Comparison of ENCODE assay signal across 1 cellular context in the genomic region with DNA sequence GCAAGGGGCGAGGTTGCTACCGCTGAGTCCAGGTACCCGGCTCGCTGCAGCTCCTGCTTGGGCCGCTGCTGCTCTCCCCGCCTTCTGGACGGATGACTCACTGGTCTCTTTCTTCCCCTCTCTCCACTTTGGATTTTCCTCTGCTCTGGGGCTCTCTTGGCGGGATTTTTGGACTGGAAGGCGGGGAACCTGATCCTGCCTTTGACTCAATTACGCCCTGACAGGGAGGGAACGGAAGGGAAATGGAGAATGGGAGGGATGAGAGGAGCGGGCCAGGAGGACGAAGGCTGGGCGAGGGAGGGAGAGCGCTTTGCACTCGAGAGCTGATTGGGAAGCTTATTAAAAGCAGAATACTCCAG.
TF ChIP-seq lines count a peak whose summit lies in the region.

A gene with protein sequence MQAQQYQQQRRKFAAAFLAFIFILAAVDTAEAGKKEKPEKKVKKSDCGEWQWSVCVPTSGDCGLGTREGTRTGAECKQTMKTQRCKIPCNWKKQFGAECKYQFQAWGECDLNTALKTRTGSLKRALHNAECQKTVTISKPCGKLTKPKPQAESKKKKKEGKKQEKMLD (minus strand): TSS at position 251 of the 359 bp plus-strand sequence. CDS start 88,760 bp downstream, outside the sequence.

TF ChIP-seq in H1, 55 proteins besides CTCF, POLR2A, EP300 and RAD21:
- TF ChIP-seq CBX8 (IDR thresholded peaks at IDR 0.05; ENCODE audit: borderline replicate concordance, low read depth, low read length) (no peak), CEBPB (IDR thresholded peaks at IDR 0.05; ENCODE audit: low read depth, low read length) (no peak), GTF2F1 (IDR thresholded peaks at IDR 0.05; ENCODE audit: borderline replicate concordance, low read depth, low read length) (no peak), SP4 (IDR thresholded peaks at IDR 0.05; ENCODE audit: low read length) (no peak), SRF (IDR thresholded peaks at IDR 0.05; ENCODE audit: low read depth, low read length) (no peak), JUN (IDR thresholded peaks at IDR 0.05; ENCODE audit: low read depth, low read length) (no peak), EGR1 (IDR thresholded peaks at IDR 0.05; ENCODE audit: borderline replicate concordance, low read depth, low read length) (no peak), ASH2L (IDR thresholded peaks at IDR 0.05; ENCODE audit: low read length) (peak; percentile 77), SIN3A (conservative IDR thresholded peaks at IDR 0.05 in 1 of 2, IDR thresholded peaks at IDR 0.05 in 1 of 2; ENCODE audit: low read depth in 1 of 2, low read length in 2 of 2) (no peak; a peak in 1 of 4 replicates), SUZ12 (IDR thresholded peaks at IDR 0.05; ENCODE audit: low read length) (no peak), SP2 (IDR thresholded peaks at IDR 0.05; ENCODE audit: low read length) (no peak), SIX5 (IDR thresholded peaks at IDR 0.05; ENCODE audit: low read depth, low read length) (no peak), CBX5 (IDR thresholded peaks at IDR 0.05; ENCODE audit: low read depth, low read length) (no peak), TCF12 (IDR thresholded peaks at IDR 0.05; ENCODE audit: low read depth, low read length) (no peak), BRCA1 (IDR thresholded peaks at IDR 0.05; ENCODE audit: low read depth, low read length) (no peak), CTBP2 (IDR thresholded peaks at IDR 0.05; ENCODE audit: borderline replicate concordance, insufficient read depth, insufficient read length, low read length) (peak; percentile 73), RXRA (IDR thresholded peaks at IDR 0.05; ENCODE audit: insufficient read depth, low read depth, low read length) (no peak), RNF2 (IDR thresholded peaks at IDR 0.05; ENCODE audit: borderline replicate concordance, low read depth, low read length, missing control alignments, poor library complexity, severe bottlenecking) (no peak), NRF1 (IDR thresholded peaks at IDR 0.05; ENCODE audit: low read depth, low read length) (no peak), BACH1 (IDR thresholded peaks at IDR 0.05; ENCODE audit: low read length) (no peak), HDAC2 (IDR thresholded peaks at IDR 0.05; ENCODE audit: borderline replicate concordance in 1 of 2, low read depth in 2 of 2, low read length in 2 of 2) (no peak), POU5F1 (IDR thresholded peaks at IDR 0.05; ENCODE audit: low read depth, low read length) (no peak), CHD2 (IDR thresholded peaks at IDR 0.05; ENCODE audit: low read length) (no peak), HDAC6 (IDR thresholded peaks at IDR 0.05; ENCODE audit: low read depth, low read length) (no peak), TEAD4 (IDR thresholded peaks at IDR 0.05; ENCODE audit: low read depth, low read length) (no peak), JUND (IDR thresholded peaks at IDR 0.05; ENCODE audit: low read length) (peak; percentile 90), MAFK (IDR thresholded peaks at IDR 0.05; ENCODE audit: low read depth, low read length) (no peak), PHF8 (conservative IDR thresholded peaks at IDR 0.05; ENCODE audit: low read depth, low read length) (no peak; the same call in 1 of the 2 replicates), RBBP5 (IDR thresholded peaks at IDR 0.05; ENCODE audit: borderline replicate concordance, low read depth, low read length) (no peak), YY1 (IDR thresholded peaks at IDR 0.05; ENCODE audit: low read depth, low read length) (no peak), KDM5A (IDR thresholded peaks at IDR 0.05; ENCODE audit: low read length) (no peak), FOSL1 (IDR thresholded peaks at IDR 0.05; ENCODE audit: insufficient read depth, low read depth, low read length) (no peak), KDM1A (IDR thresholded peaks at IDR 0.05; ENCODE audit: borderline replicate concordance, low read length) (no peak), GABPA (IDR thresholded peaks at IDR 0.05; ENCODE audit: borderline replicate concordance, insufficient read depth, low read length) (no peak), POLR2AphosphoS5 (IDR thresholded peaks at IDR 0.05; ENCODE audit: low read depth, low read length) (no peak), SIRT6 (IDR thresholded peaks at IDR 0.05; ENCODE audit: low read length) (no peak), CHD1 (IDR thresholded peaks at IDR 0.05; ENCODE audit: low read depth, low read length) (no peak), TAF1 (IDR thresholded peaks at IDR 0.05; ENCODE audit: low read depth, low read length) (no peak; the same call in 1 of the 2 replicates), KDM4A (IDR thresholded peaks at IDR 0.05; ENCODE audit: low read depth, low read length, severe bottlenecking) (peak; percentile 47), TAF7 (optimal IDR thresholded peaks at IDR 0.05; ENCODE audit: borderline replicate concordance, low read depth, low read length) (no peak), EZH2 (IDR thresholded peaks at IDR 0.05; ENCODE audit: low read depth, low read length, severe bottlenecking) (no peak), TBP (IDR thresholded peaks at IDR 0.05; ENCODE audit: low read depth, low read length) (peak; percentile 53), RFX5 (IDR thresholded peaks at IDR 0.05; ENCODE audit: borderline replicate concordance, low read depth, low read length) (no peak), NANOG (IDR thresholded peaks at IDR 0.05; ENCODE audit: insufficient read depth, low read depth, low read length, poor library complexity, severe bottlenecking) (no peak), BCL11A (IDR thresholded peaks at IDR 0.05; ENCODE audit: low read depth in 2 of 2, low read length in 2 of 2) (no peak), ZNF274 (IDR thresholded peaks at IDR 0.05; ENCODE audit: borderline replicate concordance, extremely low read depth, low read length) (no peak), CREB1 (IDR thresholded peaks at IDR 0.05) (no peak), SP1 (IDR thresholded peaks at IDR 0.05; ENCODE audit: low read depth, low read length) (no peak), SAP30 (IDR thresholded peaks at IDR 0.05; ENCODE audit: insufficient read depth, insufficient replicate concordance, low read length) (no peak)
- TF ChIP-seq, protein P1, sequence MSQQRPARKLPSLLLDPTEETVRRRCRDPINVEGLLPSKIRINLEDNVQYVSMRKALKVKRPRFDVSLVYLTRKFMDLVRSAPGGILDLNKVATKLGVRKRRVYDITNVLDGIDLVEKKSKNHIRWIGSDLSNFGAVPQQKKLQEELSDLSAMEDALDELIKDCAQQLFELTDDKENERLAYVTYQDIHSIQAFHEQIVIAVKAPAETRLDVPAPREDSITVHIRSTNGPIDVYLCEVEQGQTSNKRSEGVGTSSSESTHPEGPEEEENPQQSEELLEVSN (IDR thresholded peaks at IDR 0.05): peak; percentile 91
- TF ChIP-seq, protein P2, sequence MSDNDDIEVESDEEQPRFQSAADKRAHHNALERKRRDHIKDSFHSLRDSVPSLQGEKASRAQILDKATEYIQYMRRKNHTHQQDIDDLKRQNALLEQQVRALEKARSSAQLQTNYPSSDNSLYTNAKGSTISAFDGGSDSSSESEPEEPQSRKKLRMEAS (IDR thresholded peaks at IDR 0.05): peak; percentile 61
- TF ChIP-seq, protein P3, sequence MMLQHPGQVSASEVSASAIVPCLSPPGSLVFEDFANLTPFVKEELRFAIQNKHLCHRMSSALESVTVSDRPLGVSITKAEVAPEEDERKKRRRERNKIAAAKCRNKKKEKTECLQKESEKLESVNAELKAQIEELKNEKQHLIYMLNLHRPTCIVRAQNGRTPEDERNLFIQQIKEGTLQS (IDR thresholded peaks at IDR 0.05; ENCODE audit: insufficient read depth, low read depth, low read length): 0 out of 2 replicates have a peak, but pooled peaks have one; percentile 4
- TF ChIP-seq, protein P4, sequence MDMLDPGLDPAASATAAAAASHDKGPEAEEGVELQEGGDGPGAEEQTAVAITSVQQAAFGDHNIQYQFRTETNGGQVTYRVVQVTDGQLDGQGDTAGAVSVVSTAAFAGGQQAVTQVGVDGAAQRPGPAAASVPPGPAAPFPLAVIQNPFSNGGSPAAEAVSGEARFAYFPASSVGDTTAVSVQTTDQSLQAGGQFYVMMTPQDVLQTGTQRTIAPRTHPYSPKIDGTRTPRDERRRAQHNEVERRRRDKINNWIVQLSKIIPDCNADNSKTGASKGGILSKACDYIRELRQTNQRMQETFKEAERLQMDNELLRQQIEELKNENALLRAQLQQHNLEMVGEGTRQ (IDR thresholded peaks at IDR 0.05; ENCODE audit: low read length): no peak
- TF ChIP-seq, protein P5, sequence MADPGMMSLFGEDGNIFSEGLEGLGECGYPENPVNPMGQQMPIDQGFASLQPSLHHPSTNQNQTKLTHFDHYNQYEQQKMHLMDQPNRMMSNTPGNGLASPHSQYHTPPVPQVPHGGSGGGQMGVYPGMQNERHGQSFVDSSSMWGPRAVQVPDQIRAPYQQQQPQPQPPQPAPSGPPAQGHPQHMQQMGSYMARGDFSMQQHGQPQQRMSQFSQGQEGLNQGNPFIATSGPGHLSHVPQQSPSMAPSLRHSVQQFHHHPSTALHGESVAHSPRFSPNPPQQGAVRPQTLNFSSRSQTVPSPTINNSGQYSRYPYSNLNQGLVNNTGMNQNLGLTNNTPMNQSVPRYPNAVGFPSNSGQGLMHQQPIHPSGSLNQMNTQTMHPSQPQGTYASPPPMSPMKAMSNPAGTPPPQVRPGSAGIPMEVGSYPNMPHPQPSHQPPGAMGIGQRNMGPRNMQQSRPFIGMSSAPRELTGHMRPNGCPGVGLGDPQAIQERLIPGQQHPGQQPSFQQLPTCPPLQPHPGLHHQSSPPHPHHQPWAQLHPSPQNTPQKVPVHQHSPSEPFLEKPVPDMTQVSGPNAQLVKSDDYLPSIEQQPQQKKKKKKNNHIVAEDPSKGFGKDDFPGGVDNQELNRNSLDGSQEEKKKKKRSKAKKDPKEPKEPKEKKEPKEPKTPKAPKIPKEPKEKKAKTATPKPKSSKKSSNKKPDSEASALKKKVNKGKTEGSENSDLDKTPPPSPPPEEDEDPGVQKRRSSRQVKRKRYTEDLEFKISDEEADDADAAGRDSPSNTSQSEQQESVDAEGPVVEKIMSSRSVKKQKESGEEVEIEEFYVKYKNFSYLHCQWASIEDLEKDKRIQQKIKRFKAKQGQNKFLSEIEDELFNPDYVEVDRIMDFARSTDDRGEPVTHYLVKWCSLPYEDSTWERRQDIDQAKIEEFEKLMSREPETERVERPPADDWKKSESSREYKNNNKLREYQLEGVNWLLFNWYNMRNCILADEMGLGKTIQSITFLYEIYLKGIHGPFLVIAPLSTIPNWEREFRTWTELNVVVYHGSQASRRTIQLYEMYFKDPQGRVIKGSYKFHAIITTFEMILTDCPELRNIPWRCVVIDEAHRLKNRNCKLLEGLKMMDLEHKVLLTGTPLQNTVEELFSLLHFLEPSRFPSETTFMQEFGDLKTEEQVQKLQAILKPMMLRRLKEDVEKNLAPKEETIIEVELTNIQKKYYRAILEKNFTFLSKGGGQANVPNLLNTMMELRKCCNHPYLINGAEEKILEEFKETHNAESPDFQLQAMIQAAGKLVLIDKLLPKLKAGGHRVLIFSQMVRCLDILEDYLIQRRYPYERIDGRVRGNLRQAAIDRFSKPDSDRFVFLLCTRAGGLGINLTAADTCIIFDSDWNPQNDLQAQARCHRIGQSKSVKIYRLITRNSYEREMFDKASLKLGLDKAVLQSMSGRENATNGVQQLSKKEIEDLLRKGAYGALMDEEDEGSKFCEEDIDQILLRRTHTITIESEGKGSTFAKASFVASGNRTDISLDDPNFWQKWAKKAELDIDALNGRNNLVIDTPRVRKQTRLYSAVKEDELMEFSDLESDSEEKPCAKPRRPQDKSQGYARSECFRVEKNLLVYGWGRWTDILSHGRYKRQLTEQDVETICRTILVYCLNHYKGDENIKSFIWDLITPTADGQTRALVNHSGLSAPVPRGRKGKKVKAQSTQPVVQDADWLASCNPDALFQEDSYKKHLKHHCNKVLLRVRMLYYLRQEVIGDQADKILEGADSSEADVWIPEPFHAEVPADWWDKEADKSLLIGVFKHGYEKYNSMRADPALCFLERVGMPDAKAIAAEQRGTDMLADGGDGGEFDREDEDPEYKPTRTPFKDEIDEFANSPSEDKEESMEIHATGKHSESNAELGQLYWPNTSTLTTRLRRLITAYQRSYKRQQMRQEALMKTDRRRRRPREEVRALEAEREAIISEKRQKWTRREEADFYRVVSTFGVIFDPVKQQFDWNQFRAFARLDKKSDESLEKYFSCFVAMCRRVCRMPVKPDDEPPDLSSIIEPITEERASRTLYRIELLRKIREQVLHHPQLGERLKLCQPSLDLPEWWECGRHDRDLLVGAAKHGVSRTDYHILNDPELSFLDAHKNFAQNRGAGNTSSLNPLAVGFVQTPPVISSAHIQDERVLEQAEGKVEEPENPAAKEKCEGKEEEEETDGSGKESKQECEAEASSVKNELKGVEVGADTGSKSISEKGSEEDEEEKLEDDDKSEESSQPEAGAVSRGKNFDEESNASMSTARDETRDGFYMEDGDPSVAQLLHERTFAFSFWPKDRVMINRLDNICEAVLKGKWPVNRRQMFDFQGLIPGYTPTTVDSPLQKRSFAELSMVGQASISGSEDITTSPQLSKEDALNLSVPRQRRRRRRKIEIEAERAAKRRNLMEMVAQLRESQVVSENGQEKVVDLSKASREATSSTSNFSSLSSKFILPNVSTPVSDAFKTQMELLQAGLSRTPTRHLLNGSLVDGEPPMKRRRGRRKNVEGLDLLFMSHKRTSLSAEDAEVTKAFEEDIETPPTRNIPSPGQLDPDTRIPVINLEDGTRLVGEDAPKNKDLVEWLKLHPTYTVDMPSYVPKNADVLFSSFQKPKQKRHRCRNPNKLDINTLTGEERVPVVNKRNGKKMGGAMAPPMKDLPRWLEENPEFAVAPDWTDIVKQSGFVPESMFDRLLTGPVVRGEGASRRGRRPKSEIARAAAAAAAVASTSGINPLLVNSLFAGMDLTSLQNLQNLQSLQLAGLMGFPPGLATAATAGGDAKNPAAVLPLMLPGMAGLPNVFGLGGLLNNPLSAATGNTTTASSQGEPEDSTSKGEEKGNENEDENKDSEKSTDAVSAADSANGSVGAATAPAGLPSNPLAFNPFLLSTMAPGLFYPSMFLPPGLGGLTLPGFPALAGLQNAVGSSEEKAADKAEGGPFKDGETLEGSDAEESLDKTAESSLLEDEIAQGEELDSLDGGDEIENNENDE (IDR thresholded peaks at IDR 0.05; ENCODE audit: insufficient replicate concordance, low read length): no peak
- TF ChIP-seq, protein P6, sequence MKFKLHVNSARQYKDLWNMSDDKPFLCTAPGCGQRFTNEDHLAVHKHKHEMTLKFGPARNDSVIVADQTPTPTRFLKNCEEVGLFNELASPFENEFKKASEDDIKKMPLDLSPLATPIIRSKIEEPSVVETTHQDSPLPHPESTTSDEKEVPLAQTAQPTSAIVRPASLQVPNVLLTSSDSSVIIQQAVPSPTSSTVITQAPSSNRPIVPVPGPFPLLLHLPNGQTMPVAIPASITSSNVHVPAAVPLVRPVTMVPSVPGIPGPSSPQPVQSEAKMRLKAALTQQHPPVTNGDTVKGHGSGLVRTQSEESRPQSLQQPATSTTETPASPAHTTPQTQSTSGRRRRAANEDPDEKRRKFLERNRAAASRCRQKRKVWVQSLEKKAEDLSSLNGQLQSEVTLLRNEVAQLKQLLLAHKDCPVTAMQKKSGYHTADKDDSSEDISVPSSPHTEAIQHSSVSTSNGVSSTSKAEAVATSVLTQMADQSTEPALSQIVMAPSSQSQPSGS (IDR thresholded peaks at IDR 0.05; ENCODE audit: low read length): no peak
